Comparison of ENCODE assay signal across 11 cellular contexts in the genomic region with DNA sequence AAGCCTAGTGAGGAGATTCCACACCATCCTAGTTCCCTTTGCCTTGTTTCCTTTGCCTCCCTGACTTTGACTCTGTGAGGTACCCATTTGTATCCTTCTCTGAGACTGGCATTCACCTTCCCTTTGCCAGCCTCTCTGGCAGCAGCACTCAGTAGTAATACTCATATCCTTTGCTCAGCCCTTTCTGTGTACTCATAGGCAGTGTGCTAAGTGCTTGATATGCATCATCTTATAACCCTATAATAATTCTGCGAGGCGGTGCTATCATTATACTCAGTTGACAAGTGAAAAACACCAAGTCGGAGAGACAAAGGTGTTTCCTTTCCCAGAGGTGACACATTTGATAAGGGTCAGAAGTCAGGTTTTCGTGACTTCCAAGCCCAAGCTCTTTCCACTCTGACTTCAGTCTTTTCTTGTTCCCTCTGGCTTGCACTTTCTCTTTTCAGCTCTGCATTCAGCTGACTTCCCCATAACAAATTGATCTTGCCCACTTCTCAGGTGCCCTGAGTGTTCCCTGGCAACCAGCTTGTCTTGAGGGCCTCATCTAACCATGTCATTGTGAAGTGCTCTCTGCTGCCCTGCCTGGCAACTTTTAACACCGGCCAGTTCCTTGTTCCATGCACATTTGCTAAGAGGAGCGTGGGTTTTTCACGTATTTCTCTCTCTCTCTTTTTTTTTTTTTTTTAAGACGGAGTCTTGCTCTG.
DNase-seq lines count a peak whose midpoint lies in the region; ATAC-seq, FAIRE-seq and TF ChIP-seq lines count a peak whose summit lies in the region.
"Had no signal": no experiment of that assay in that cellular context is flagged by ENCODE, and none has a peak within 500 bp of the region (broad histone marks: within the 10 kb centered on the region; RNA-seq: fewer than 3 reads in every experiment).

No MANE protein-coding gene starts in this region.

- no peaks in the 10 kb centered on the region; the same call in 1 of the 2 replicates for H4K20me1 ChIP-seq in HepG2 (ENCODE audit: insufficient read depth, low read length)

- intact Hi-C loops in HepG2 (cut with micrococcal nuclease; ENCODE audit: unreplicated experiment) (no loop called here), right lobe of liver (cut with DNase I) (loop anchor here (10.0 kb wide), 3 partner anchors 222 to 502 kb away; no protein-coding TSS in a partner anchor), spleen (cut with DNase I; ENCODE audit: low total_unique reads) (loop anchor here (5.0 kb wide), 1 partner anchor 505 kb away; no protein-coding TSS in a partner anchor)

- H3K4me2 ChIP-seq in HepG2 (ENCODE audit: low read depth, low read length), result no peak overlapping the region

- no peaks in the 10 kb centered on the region for H3K9me3 Mint-ChIP-seq in central memory CD8-positive, alpha-beta T cell
- H3K9me3 Mint-ChIP-seq: CD4-positive, alpha-beta memory T cell had no signal

- H2AFZ ChIP-seq in HepG2 (ENCODE audit: low read length), result no peak overlapping the region

- no peaks in the 10 kb centered on the region for H3K9me3 ChIP-seq in HepG2 (ENCODE audit: low read length)
- peaks cover 0 to 4% (median 0%) of the 10 kb centered on the region in 4 donors for H3K9me3 ChIP-seq in right lobe of liver
- H3K9me3 ChIP-seq in spleen, result no peaks in the 10 kb centered on the region

- H3K4me3 Mint-ChIP-seq in central memory CD8-positive, alpha-beta T cell, result no peak overlapping the region
- H3K4me3 Mint-ChIP-seq: CD4-positive, alpha-beta memory T cell had no signal

- H3K4me3 ChIP-seq in HepG2 (replicated peaks in 1 of 3; ENCODE audit: insufficient read depth in 1 of 3, low read depth in 2 of 3, low read length in 3 of 3) (no peak overlapping the region), right lobe of liver (no peak overlapping the region), spleen (no peak overlapping the region)

- peaks cover 15% of the 10 kb centered on the region for H3K27me3 Mint-ChIP-seq in central memory CD8-positive, alpha-beta T cell

- POLR2A ChIA-PET in HepG2 (lab: Yijun Ruan, JAX), result no interaction called here

- TF ChIP-seq EP300 in HepG2 (IDR thresholded peaks at IDR 0.05; ENCODE audit: low read depth in 2 of 2, low read length in 2 of 2), result no peak
- no peak for TF ChIP-seq EP300 in HepG2 (CRISPR knock-in tag; IDR thresholded peaks at IDR 0.05; ENCODE audit: borderline replicate concordance)

- CTCF ChIA-PET in HepG2 (lab: Yijun Ruan, JAX; ENCODE audit: low intra/inter-chr PET ratio, low total read pairs), result interaction anchor here (6.7 kb wide), 1 partner anchor 229 kb away, joined by 69 read pairs; no protein-coding TSS in a partner anchor

- H3K4me1 ChIP-seq in HepG2 (ENCODE audit: insufficient read depth, low read length), result no peaks in the 10 kb centered on the region
- H3K4me1 ChIP-seq in right lobe of liver, result peaks cover 0 to 20% (median 4%) of the 10 kb centered on the region in 4 donors
- peaks cover 0 to 12% (median 3%) of the 10 kb centered on the region in 6 donors for H3K4me1 ChIP-seq in spleen

- in situ Hi-C loops in HepG2 (cut with HindIII; ENCODE audit: extremely low pct_ligation_motif_present, low pct_unique_long_range_greater_than_20kb), result loop anchor here (5.0 kb wide), 2 partner anchors 230 to 515 kb away; no protein-coding TSS in a partner anchor

- DNase-seq in HepG2 (ENCODE audit: low spot score) (no peak), right lobe of liver (no peak), NCI-H2196 treated with DMSO at 0.1 percent for 48 hours (lab: John Stamatoyannopoulos, UW; ENCODE audit: unreplicated experiment) (peak; percentile 14), spleen (no peak), NCI-H2081 treated with DMSO at 0.1 percent for 48 hours (lab: John Stamatoyannopoulos, UW) (no peak), superior temporal gyrus (ENCODE audit: extremely low spot score) (no peak)
- DNase-seq in central memory CD8-positive, alpha-beta T cell (ENCODE audit: low spot score in 2 of 2), result no peak
- DNase-seq in effector CD4-positive, alpha-beta T cell, result no peak
- DNase-seq: amygdala; CD4-positive, alpha-beta memory T cell; mammary epithelial cell had no signal

- no peaks in the 10 kb centered on the region for H3K36me3 Mint-ChIP-seq in central memory CD8-positive, alpha-beta T cell (ENCODE audit: insufficient read depth)
- H3K36me3 Mint-ChIP-seq: CD4-positive, alpha-beta memory T cell had no signal

- no peak overlapping the region for H3K27ac ChIP-seq in HepG2 (ENCODE audit: extremely low read length, insufficient read depth, low read length)
- H3K27ac ChIP-seq in right lobe of liver, result no peak overlapping the region
- H3K27ac ChIP-seq in spleen, result no peak overlapping the region

- H3K27ac Mint-ChIP-seq in central memory CD8-positive, alpha-beta T cell (ENCODE audit: low read depth), result no peak overlapping the region

- FAIRE-seq in HepG2 (lab: Jason Lieb, UNC), result no peak

- H3K27me3 ChIP-seq in HepG2 (ENCODE audit: control insufficient read depth in 1 of 2, insufficient read depth in 2 of 2, low read length in 2 of 2) (peaks cover 0 to 14% of the 10 kb centered on the region in 2 experiments; a peak in 4 of 5 replicates), right lobe of liver (no peaks in the 10 kb centered on the region), spleen (replicated peaks in 1 of 7) (peaks cover 0 to 8% (median 0%) of the 10 kb centered on the region in 7 donors)

- H3K36me3 ChIP-seq in HepG2 (replicated peaks in 1 of 2; ENCODE audit: control insufficient read depth in 1 of 2, insufficient read depth in 2 of 2, low read length in 2 of 2), result no peaks in the 10 kb centered on the region
- H3K36me3 ChIP-seq in right lobe of liver, result no peaks in the 10 kb centered on the region
- no peaks in the 10 kb centered on the region for H3K36me3 ChIP-seq in spleen

- TF ChIP-seq POLR2A in HepG2 (IDR thresholded peaks at IDR 0.05; ENCODE audit: insufficient read depth in 1 of 2, low read depth in 2 of 2, low read length in 2 of 2) (no peak), right lobe of liver (IDR thresholded peaks at IDR 0.05) (no peak), spleen (IDR thresholded peaks at IDR 0.05) (no peak)

- no peak for TF ChIP-seq RAD21 in HepG2 (CRISPR knock-in tag; IDR thresholded peaks at IDR 0.05)

- no TSS peak for BruUV-seq in HepG2 (replicated peaks; lab: Mats Ljungman, UMichigan)

- H3K4me1 Mint-ChIP-seq in central memory CD8-positive, alpha-beta T cell, result no peaks in the 10 kb centered on the region

- TF ChIP-seq CTCF in HepG2 (CRISPR knock-in tag; IDR thresholded peaks at IDR 0.05), result no peak
- TF ChIP-seq CTCF in right lobe of liver (IDR thresholded peaks at IDR 0.05), result no peak
- TF ChIP-seq CTCF in spleen (IDR thresholded peaks at IDR 0.05 in 8 of 11, conservative IDR thresholded peaks at IDR 0.05 in 3 of 11), result no peak

- WGBS in HepG2 (ENCODE audit: low lambda C conversion rate), result 36% methylated on average over 8 of the region's 8 CpGs
- 59% methylated on average over 6 of the region's 8 CpGs for WGBS in right lobe of liver (ENCODE audit: insufficient coverage, low coverage, low lambda C conversion rate, missing lambda C conversion rate)
- WGBS in spleen, 5 donors, result 51 to 66% (median 55%) methylated on average over 8 of the region's 8 CpGs

- H3K9ac ChIP-seq in HepG2 (ENCODE audit: insufficient read depth, low read depth, low read length), result no peak overlapping the region

- no peaks in the 10 kb centered on the region for H3K79me2 ChIP-seq in HepG2 (ENCODE audit: insufficient read depth, low read length)

- ATAC-seq in HepG2 (peak; percentile 66), right lobe of liver (no peak)
- peak; percentile 54 for ATAC-seq in central memory CD8-positive, alpha-beta T cell (replicated peaks; ENCODE audit: extremely low read depth, poor library complexity, severe bottlenecking)

TF ChIP-seq in HepG2, 621 proteins besides CTCF, POLR2A, EP300 and RAD21:
- TF ChIP-seq STAG1 (CRISPR knock-in tag; IDR thresholded peaks at IDR 0.05), result peak; percentile 17; the same call in 1 of the 2 replicates
- TF ChIP-seq ZFP36L1 (CRISPR knock-in tag; IDR thresholded peaks at IDR 0.05), result no peak
- TF ChIP-seq SALL2 (CRISPR knock-in tag; IDR thresholded peaks at IDR 0.05), result no peak
- TF ChIP-seq ZFP36 (IDR thresholded peaks at IDR 0.05; ENCODE audit: borderline replicate concordance, low read depth, low read length, partially characterized antibody), result no peak

Comparison
In these comparisons a context has a peak if more than half of its experiments do, and no peak if none do; other contexts are left out.
1. ATAC-seq: peak in HepG2 (single experiment) and central memory CD8-positive, alpha-beta T cell (single experiment); none in right lobe of liver (0 of 4).